Comparison of ENCODE assay signal across 17 cellular contexts in genomic region chr16:28121527-28121926, GRCh38. TPM values are rescaled to one million over a fixed set of nuclear protein-coding genes. Genes with fewer than 3 reads are reported as not detected.
"Had no signal": no experiment of that assay in that cellular context is flagged by ENCODE, and none has a peak within 500 bp of the region (broad histone marks: within the 10 kb centered on the region; RNA-seq: fewer than 3 reads in every experiment).

No MANE protein-coding gene starts in this region.

- H3K27ac ChIP-seq: breast epithelium, dorsolateral prefrontal cortex, esophagus squamous epithelium, ovary, upper lobe of left lung had no signal

- H3K4me1 Mint-ChIP-seq: activated CD8-positive, alpha-beta memory T cell treated with anti-CD3 and anti-CD28 coated beads, Interleukin-2, amount 10 ng/mL, durations not matched to agents 7 days and 5 days; WTC11 had no signal

- H3K9me3 Mint-ChIP-seq: activated CD4-positive, alpha-beta T cell treated with anti-CD3 and anti-CD28 coated beads, Interleukin-2, amount 10 ng/mL, durations not matched to agents 24 days and 14 days; activated naive CD4-positive, alpha-beta T cell treated with anti-CD3 and anti-CD28 coated beads, Interleukin-2, amount 50 U/mL, for 24 hours; stimulated activated naive CD8-positive, alpha-beta T cell treated with anti-CD3 and anti-CD28 coated beads, Interleukin-15, Interleukin-2, amounts not matched to agents 100 ng/mL and 50 ng/mL, for 24 hours; WTC11 had no signal

- ATAC-seq: activated CD8-positive, alpha-beta memory T cell treated with anti-CD3 and anti-CD28 coated beads, Interleukin-2, amount 10 ng/mL, durations not matched to agents 7 days and 5 days; left cardiac atrium; WTC11 had no signal

- FAIRE-seq: endometrium had no signal

- H3K27me3 Mint-ChIP-seq: activated CD4-positive, alpha-beta T cell treated with anti-CD3 and anti-CD28 coated beads, Interleukin-2, amount 10 ng/mL, durations not matched to agents 24 days and 14 days; activated CD8-positive, alpha-beta memory T cell treated with anti-CD3 and anti-CD28 coated beads, Interleukin-2, amount 10 ng/mL, durations not matched to agents 7 days and 5 days; activated naive CD4-positive, alpha-beta T cell treated with anti-CD3 and anti-CD28 coated beads, Interleukin-2, amount 50 U/mL, for 24 hours; stimulated activated naive CD8-positive, alpha-beta T cell treated with anti-CD3 and anti-CD28 coated beads, Interleukin-15, Interleukin-2, amounts not matched to agents 100 ng/mL and 50 ng/mL, for 24 hours had no signal

- H3K36me3 ChIP-seq: ovary had no signal

- H3K4me3 Mint-ChIP-seq: activated CD4-positive, alpha-beta T cell treated with anti-CD3 and anti-CD28 coated beads, Interleukin-2, amount 10 ng/mL, durations not matched to agents 24 days and 14 days; activated CD8-positive, alpha-beta memory T cell treated with anti-CD3 and anti-CD28 coated beads, Interleukin-2, amount 10 ng/mL, durations not matched to agents 7 days and 5 days; activated naive CD4-positive, alpha-beta T cell treated with anti-CD3 and anti-CD28 coated beads, Interleukin-2, amount 50 U/mL, for 24 hours; stimulated activated naive CD8-positive, alpha-beta T cell treated with anti-CD3 and anti-CD28 coated beads, Interleukin-15, Interleukin-2, amounts not matched to agents 100 ng/mL and 50 ng/mL, for 24 hours; WTC11 had no signal

- H3K4me1 ChIP-seq: breast epithelium, esophagus squamous epithelium, upper lobe of left lung had no signal

- H3K27me3 ChIP-seq: breast epithelium, dorsolateral prefrontal cortex, esophagus squamous epithelium, ovary, upper lobe of left lung had no signal

- H3K4me3 ChIP-seq: breast epithelium, dorsolateral prefrontal cortex, esophagus squamous epithelium, ovary, upper lobe of left lung had no signal

- H3K9me3 ChIP-seq: breast epithelium, esophagus squamous epithelium, ovary, upper lobe of left lung had no signal

- H3K27ac Mint-ChIP-seq: activated CD4-positive, alpha-beta T cell treated with anti-CD3 and anti-CD28 coated beads, Interleukin-2, amount 10 ng/mL, durations not matched to agents 24 days and 14 days; stimulated activated naive CD8-positive, alpha-beta T cell treated with anti-CD3 and anti-CD28 coated beads, Interleukin-15, Interleukin-2, amounts not matched to agents 100 ng/mL and 50 ng/mL, for 24 hours; WTC11 had no signal

- DNase-seq: activated CD4-positive, alpha-beta T cell treated with anti-CD3 and anti-CD28 coated beads, Interleukin-2, amount 10 ng/mL, durations not matched to agents 24 days and 14 days; activated CD8-positive, alpha-beta memory T cell treated with anti-CD3 and anti-CD28 coated beads, Interleukin-2, amount 10 ng/mL, durations not matched to agents 7 days and 5 days; anterior cingulate cortex; dorsolateral prefrontal cortex; esophagus squamous epithelium; foreskin fibroblast; glutamatergic neuron; left cardiac atrium; ovary; stimulated activated CD4-positive, alpha-beta T cell treated with anti-CD3 and anti-CD28 coated beads, Interleukin-12 subunit alpha, Interleukin-12 subunit beta, amount 100 ng/mL, for 4 hours; upper lobe of left lung had no signal

RNA-seq across cellular contexts. Expression of gene GSG1L, which starts 58.0 kb away (rescaled TPM):
- total RNA-seq: activated CD4-positive, alpha-beta T cell treated with anti-CD3 and anti-CD28 coated beads, Interleukin-2, amount 10 ng/mL, durations not matched to agents 24 days and 14 days; activated CD8-positive, alpha-beta memory T cell treated with anti-CD3 and anti-CD28 coated beads, Interleukin-2, amount 10 ng/mL, durations not matched to agents 7 days and 5 days; breast epithelium; SK-MEL-5 had no signal
